Comparison of ENCODE assay signal across 8 cellular contexts in the genomic region with DNA sequence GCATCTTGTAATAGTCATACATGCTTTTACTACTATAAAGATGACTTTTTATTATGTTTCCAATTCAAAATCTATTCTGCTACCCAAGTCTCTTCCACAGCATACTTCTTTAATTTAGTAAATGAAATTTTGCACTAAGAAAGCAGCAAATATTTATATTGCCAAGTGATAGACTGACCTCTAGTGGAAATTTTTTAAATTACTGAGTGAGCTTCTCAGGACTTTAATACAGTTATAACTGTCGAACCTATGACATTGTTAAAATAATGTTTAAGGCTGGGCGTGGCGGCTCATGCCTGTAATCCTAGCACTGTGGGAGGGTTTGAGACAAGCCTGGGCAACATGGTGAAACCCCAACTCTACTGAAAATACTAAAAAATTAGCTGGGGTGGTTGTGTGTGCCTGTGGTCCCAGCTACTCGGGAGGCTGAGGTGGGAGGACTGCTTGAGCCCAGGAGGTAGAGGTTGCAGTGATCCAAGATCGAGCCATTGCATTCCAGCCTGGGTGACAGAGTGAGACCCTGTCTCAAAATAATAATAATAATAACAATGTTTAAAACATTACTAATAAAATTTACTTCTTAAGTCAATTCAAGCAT. TPM values are rescaled to one million over a fixed set of nuclear protein-coding genes. Genes with fewer than 3 reads are reported as not detected.
A peak's percentile ranks its signal among the peaks of the same experiment; 100 is the strongest.
DNase-seq lines count a peak whose midpoint lies in the region; FAIRE-seq and TF ChIP-seq lines count a peak whose summit lies in the region.

No MANE protein-coding gene starts in this region.

- DNase-seq in LNCaP clone FGC (ENCODE audit: low read depth) = no peak
- peak; percentile 34 for DNase-seq in SK-N-MC (ENCODE audit: low read depth, low spot score)
- DNase-seq in fibroblast of the conjunctiva (ENCODE audit: low read depth) = peak; percentile 20
- peak; percentile 1 for DNase-seq in pulmonary artery endothelial cell (ENCODE audit: low read depth, low spot score)
- DNase-seq in ureter (ENCODE audit: low spot score) = no peak
- no peak for DNase-seq in iPS-NIHi7 (ENCODE audit: extremely low spot score)

- TF ChIP-seq CTCF in GM12872 (IDR thresholded peaks at IDR 0.05; ENCODE audit: insufficient read depth, low read depth, low read length) = peak; percentile 36; the same call in 1 of the 3 replicates
- peak; percentile 44 for TF ChIP-seq CTCF in LNCaP clone FGC (IDR thresholded peaks at IDR 0.05; ENCODE audit: control insufficient read depth, extremely low read depth, insufficient read depth)

- no peak overlapping the region for H3K27ac ChIP-seq in SK-N-MC

- no peak overlapping the region for H3K9ac ChIP-seq in SK-N-MC (ENCODE audit: insufficient read length)

- peak; percentile 96 for FAIRE-seq in A204.1 (lab: Jason Lieb, UNC)

- no peaks in the 10 kb centered on the region for H3K36me3 ChIP-seq in SK-N-MC (ENCODE audit: insufficient read depth, low read length)

- H3K4me3 ChIP-seq in LNCaP clone FGC (ENCODE audit: low read depth, low read length) (no peak overlapping the region), SK-N-MC (no peak overlapping the region)

- H3K9me3 ChIP-seq in SK-N-MC (ENCODE audit: low read depth, low read length) = no peaks in the 10 kb centered on the region

RNA-seq across cellular contexts. Expression of a gene that starts 27.3 kb away (rescaled TPM):
- 0.11 and 0.33 TPM in 2 replicates for total RNA-seq in pulmonary artery endothelial cell
- 13.1 TPM for total RNA-seq in ureter

Comparison
In these comparisons a context has a peak if more than half of its experiments do, and no peak if none do; other contexts are left out.
1. DNase-seq: peak in SK-N-MC (single experiment), fibroblast of the conjunctiva (single experiment) and pulmonary artery endothelial cell (single experiment); none in LNCaP clone FGC (single experiment), ureter (single experiment) and iPS-NIHi7 (single experiment).
2. RNA of a gene that starts 27.3 kb away (total RNA-seq): 13.1 TPM in ureter (single experiment); 0.11 to 0.33 TPM in pulmonary artery endothelial cell; every median in the first group is over 10 times any median in the second.